Comparison of ENCODE assay signal across 12 cellular contexts in the genomic region with DNA sequence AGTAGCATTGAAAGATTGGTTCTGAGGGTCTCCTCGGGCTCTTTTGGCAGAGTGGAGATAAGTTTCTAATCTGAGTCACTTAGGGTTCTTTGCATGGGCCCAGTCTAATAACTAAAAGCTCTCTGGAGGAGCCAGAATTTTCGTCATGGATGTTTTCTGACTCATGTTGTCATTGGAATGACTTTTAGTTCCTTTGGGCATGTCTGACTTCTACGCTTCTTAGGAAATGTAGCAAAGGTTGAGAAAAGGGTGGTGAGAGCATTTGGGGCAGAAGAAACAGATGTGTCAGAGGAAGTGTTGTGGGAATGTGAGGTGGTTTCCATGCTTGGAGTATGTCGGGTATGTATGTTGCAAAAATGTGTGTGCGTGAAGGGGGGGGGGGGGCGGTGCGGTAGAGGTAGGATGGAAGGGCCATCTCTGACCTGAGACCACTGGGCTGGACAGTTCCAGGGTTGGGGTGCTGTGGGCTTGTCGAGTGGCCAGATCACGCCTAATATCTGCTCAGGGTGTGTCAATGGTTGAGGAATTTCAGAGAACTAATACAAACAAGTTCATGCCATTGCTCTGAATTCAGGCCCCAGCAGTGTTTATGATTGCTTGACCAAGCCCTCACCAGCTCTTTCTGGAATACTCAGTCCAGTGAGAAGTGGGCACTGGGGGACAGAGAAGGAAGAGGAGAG. TPM values are rescaled to one million over a fixed set of nuclear protein-coding genes. Genes with fewer than 3 reads are reported as not detected.
DNase-seq lines count a peak whose midpoint lies in the region; TF ChIP-seq lines count a peak whose summit lies in the region.
"Had no signal": no experiment of that assay in that cellular context is flagged by ENCODE, and none has a peak within 500 bp of the region (broad histone marks: within the 10 kb centered on the region; RNA-seq: fewer than 3 reads in every experiment).

No MANE protein-coding gene starts in this region.

- TF ChIP-seq CTCF in fibroblast of mammary gland (conservative IDR thresholded peaks at IDR 0.05; ENCODE audit: control insufficient read depth, insufficient read depth, low read depth, low read length): no peak

- H3K4me3 ChIP-seq in SJSA1: no peak overlapping the region
- no peak overlapping the region for H3K4me3 ChIP-seq in fibroblast of mammary gland (ENCODE audit: control insufficient read depth, low read depth, low read length)
- H3K4me3 ChIP-seq: suprapubic skin had no signal

- no peaks in the 10 kb centered on the region for H3K9me3 ChIP-seq in SJSA1 (replicated peaks)
- H3K9me3 ChIP-seq: suprapubic skin had no signal

- DNase-seq in Daoy (ENCODE audit: low read depth) (peak; percentile 89), SJSA1 (ENCODE audit: low read depth in 1 of 2, low spot score in 2 of 2) (peak; percentile 31 to 39), fibroblast of mammary gland (ENCODE audit: low read depth) (peak; percentile 99), renal cortical epithelial cell (ENCODE audit: low read depth) (peak; percentile 72), DMS79 treated with DMSO at 0.1 percent for 48 hours (lab: John Stamatoyannopoulos, UW) (no peak), epidermal melanocyte (ENCODE audit: insufficient read length, low spot score) (no peak)
- no peak for DNase-seq in activated effector memory CD4-positive, alpha-beta T cell treated with anti-CD3 and anti-CD28 coated beads, Interleukin-2, amount 50 U/mL, for 16 hours
- no peak for DNase-seq in activated CD4-positive, alpha-beta T cell treated with anti-CD3 and anti-CD28 coated beads for 48 hours
- DNase-seq: NCI-H1092 treated with DMSO at 0.1 percent for 48 hours, NCI-H526 treated with DMSO at 0.1 percent for 48 hours, occipital lobe had no signal

- peaks cover 26% of the 10 kb centered on the region for H3K4me1 ChIP-seq in SJSA1 (replicated peaks)

- peak overlapping the region; percentile 49 for H3K27ac ChIP-seq in SJSA1
- H3K27ac ChIP-seq: suprapubic skin had no signal

- no peaks in the 10 kb centered on the region for H3K36me3 ChIP-seq in SJSA1
- H3K36me3 ChIP-seq: suprapubic skin had no signal

- H3K27me3 ChIP-seq in SJSA1 (replicated peaks): no peaks in the 10 kb centered on the region
- H3K27me3 ChIP-seq: suprapubic skin had no signal

RNA-seq across cellular contexts. Expression of a gene that starts 26.9 kb away (rescaled TPM):
- 4.6 and 5.6 TPM in 2 replicates for total RNA-seq in Daoy (2014; rRNA removed; shearing (Covaris generic))
- total RNA-seq in SJSA1 (2014; rRNA removed; shearing (Covaris generic)): 1.1 and 1.9 TPM in 2 replicates
- total RNA-seq in renal cortical epithelial cell: 4.0 and 12.2 TPM in 2 replicates

Comparison
In these comparisons a context has a peak if more than half of its experiments do, and no peak if none do; other contexts are left out.
1. DNase-seq: peak in Daoy (single experiment), SJSA1 (2 of 2), fibroblast of mammary gland (single experiment) and renal cortical epithelial cell (single experiment); none in DMS79 treated with DMSO at 0.1 percent for 48 hours (single experiment), epidermal melanocyte (single experiment), activated effector memory CD4-positive, alpha-beta T cell treated with anti-CD3 and anti-CD28 coated beads, Interleukin-2, amount 50 U/mL, for 16 hours (single experiment) and activated CD4-positive, alpha-beta T cell treated with anti-CD3 and anti-CD28 coated beads for 48 hours (single experiment).